Comparison of ENCODE assay signal across 30 cellular contexts in genomic region chr12:124292385-124292784, GRCh38. TPM values are rescaled to one million over a fixed set of nuclear protein-coding genes. Genes with fewer than 3 reads are reported as not detected.
"Had no signal": no experiment of that assay in that cellular context is flagged by ENCODE, and none has a peak within 500 bp of the region (broad histone marks: within the 10 kb centered on the region; RNA-seq: fewer than 3 reads in every experiment).

No MANE protein-coding gene starts in this region.

- ATAC-seq: esophagus mucosa; gastroesophageal sphincter; heart right ventricle; left cardiac atrium; left ventricle myocardium superior; lower lobe of right lung; natural killer cell; stimulated activated effector memory CD8-positive, alpha-beta T cell treated with anti-CD3 and anti-CD28 coated beads, Interleukin-12 subunit alpha, Interleukin-12 subunit beta, amount 100 ng/mL, for 72 hours; upper lobe of right lung had no signal

- H3K9me3 Mint-ChIP-seq: natural killer cell; stimulated activated effector memory CD8-positive, alpha-beta T cell treated with anti-CD3 and anti-CD28 coated beads, Interleukin-12 subunit alpha, Interleukin-12 subunit beta, amount 100 ng/mL, for 72 hours had no signal

- H3K27me3 ChIP-seq: right atrium auricular region, vagina had no signal

- H2AFZ ChIP-seq: parathyroid adenoma had no signal

- H3K4me3 ChIP-seq: dorsolateral prefrontal cortex, gastroesophageal sphincter, heart right ventricle, lower lobe of right lung, prostate gland, right atrium auricular region, sigmoid colon, stomach, thyroid gland, upper lobe of right lung, vagina had no signal

- H3K27ac ChIP-seq: dorsolateral prefrontal cortex, epithelial cell of prostate, gastroesophageal sphincter, heart right ventricle, lower lobe of right lung, neutrophil, parathyroid adenoma, prostate gland, right atrium auricular region, sigmoid colon, stomach, thyroid gland, upper lobe of right lung, vagina had no signal

- FAIRE-seq: colon, islet of Langerhans had no signal

- H3K79me2 ChIP-seq: parathyroid adenoma had no signal

- H3K36me3 ChIP-seq: gastroesophageal sphincter, heart right ventricle, lower lobe of right lung, neutrophil, prostate gland, right atrium auricular region, sigmoid colon, stomach, thyroid gland, upper lobe of right lung, vagina had no signal

- H3K4me3 Mint-ChIP-seq: endodermal cell; natural killer cell; stimulated activated effector memory CD8-positive, alpha-beta T cell treated with anti-CD3 and anti-CD28 coated beads, Interleukin-12 subunit alpha, Interleukin-12 subunit beta, amount 100 ng/mL, for 72 hours had no signal

- H3K4me1 ChIP-seq: parathyroid adenoma had no signal

- H3K36me3 Mint-ChIP-seq: natural killer cell; stimulated activated effector memory CD8-positive, alpha-beta T cell treated with anti-CD3 and anti-CD28 coated beads, Interleukin-12 subunit alpha, Interleukin-12 subunit beta, amount 100 ng/mL, for 72 hours had no signal

- H3K4me1 Mint-ChIP-seq: natural killer cell; stimulated activated effector memory CD8-positive, alpha-beta T cell treated with anti-CD3 and anti-CD28 coated beads, Interleukin-12 subunit alpha, Interleukin-12 subunit beta, amount 100 ng/mL, for 72 hours had no signal

- H3K27ac Mint-ChIP-seq: endodermal cell; natural killer cell; stimulated activated effector memory CD8-positive, alpha-beta T cell treated with anti-CD3 and anti-CD28 coated beads, Interleukin-12 subunit alpha, Interleukin-12 subunit beta, amount 100 ng/mL, for 72 hours had no signal

- DNase-seq: caudate nucleus; cerebellar nuclear complex; effector CD4-positive, alpha-beta T cell; endodermal cell; foreskin fibroblast; heart right ventricle; hippocampal formation; left cardiac atrium; left ventricle myocardium superior; lower lobe of right lung; natural killer cell; stimulated activated CD4-positive, alpha-beta T cell treated with anti-CD3 and anti-CD28 coated beads, Interleukin-2, amount 100 ng/mL, for 24 hours; stimulated activated CD4-positive, alpha-beta T cell treated with anti-CD3 and anti-CD28 coated beads, Interleukin-4, amount 100 ng/mL, for 24 hours; stimulated activated naive CD4-positive, alpha-beta T cell treated with Interleukin-2 at 50 U/mL for 16 hours; stomach; thyroid gland; upper lobe of right lung had no signal

- H3K9ac ChIP-seq: parathyroid adenoma had no signal

- H3K9me3 ChIP-seq: lower lobe of right lung, neutrophil, prostate gland, sigmoid colon, thyroid gland, upper lobe of right lung, vagina had no signal

RNA-seq across cellular contexts. Expression of gene RFLNA, which starts 2.5 kb away (rescaled TPM):
- total RNA-seq: esophagus mucosa had no signal
